ENCODE assay signal across 39 cellular contexts in genomic region chr2:9838391-9838790, GRCh38.
"Had no signal": no experiment of that assay in that cellular context is flagged by ENCODE, and none has a peak within 500 bp of the region (broad histone marks: within the 10 kb centered on the region; RNA-seq: fewer than 3 reads in every experiment).

No MANE protein-coding gene starts in this region.

- ATAC-seq: activated naive CD4-positive, alpha-beta T cell treated with anti-CD3 and anti-CD28 coated beads, Interleukin-2, amount 50 U/mL, for 72 hours; activated naive CD8-positive, alpha-beta T cell treated with anti-CD3 and anti-CD28 coated beads, Interleukin-2, amount 50 U/mL, for 24 hours; activated T-cell treated with anti-CD3 and anti-CD28 coated beads, Interleukin-2, amount 50 U/mL, for 4 hours; activated T-cell treated with anti-CD3 and anti-CD28 coated beads, Interleukin-2, amount 50 U/mL, for 72 hours; activated T-helper 17 cell treated with anti-CD3 and anti-CD28 coated beads, Interleukin-2, amount 50 U/mL, for 72 hours; body of pancreas had no signal

- H3K9me3 ChIP-seq: adrenal gland, ascending aorta, body of pancreas, breast epithelium had no signal

- H3K36me3 ChIP-seq: adrenal gland, ascending aorta, brain microvascular endothelial cell, breast epithelium, cardiac muscle cell had no signal

- H3K4me3 Mint-ChIP-seq: activated naive CD4-positive, alpha-beta T cell treated with anti-CD3 and anti-CD28 coated beads for 36 hours; activated naive CD4-positive, alpha-beta T cell treated with anti-CD3 and anti-CD28 coated beads, Interleukin-2, amount 10 ng/mL, durations not matched to agents 7 days and 5 days; activated naive CD4-positive, alpha-beta T cell treated with anti-CD3 and anti-CD28 coated beads, Interleukin-2, amount 50 U/mL, for 24 hours; activated naive CD8-positive, alpha-beta T cell; activated naive CD8-positive, alpha-beta T cell treated with anti-CD3 and anti-CD28 coated beads for 36 hours; activated naive CD8-positive, alpha-beta T cell treated with anti-CD3 and anti-CD28 coated beads, Interleukin-2, amount 10 ng/mL, durations not matched to agents 7 days and 5 days; activated naive CD8-positive, alpha-beta T cell treated with anti-CD3 and anti-CD28 coated beads, Interleukin-2, amount 50 U/mL, for 24 hours; activated T-cell treated with anti-CD3 and anti-CD28 coated beads, Interleukin-2, amount 50 U/mL, for 24 hours; activated T-cell treated with anti-CD3 and anti-CD28 coated beads, Interleukin-2, amount 50 U/mL, for 4 hours; activated T-cell treated with anti-CD3 and anti-CD28 coated beads, Interleukin-2, amount 50 U/mL, for 72 hours; activated T-helper 1 cell treated with anti-CD3 and anti-CD28 coated beads, Interleukin-12 subunit alpha, Interleukin-12 subunit beta, Interleukin-2, Interleukin-4 antibody, amounts not matched to agents 30 ng/mL and 10 ng/mL and 1 ng/mL, durations not matched to agents 14 hours and 24 hours and 36 hours; activated T-helper 17 cell treated with anti-CD3 and anti-CD28 coated beads, Interleukin-2, amount 50 U/mL, for 72 hours; brain; central memory CD8-positive, alpha-beta T cell had no signal

- FAIRE-seq: astrocyte, bronchial epithelial cell had no signal

- H3K4me1 Mint-ChIP-seq: activated T-helper 17 cell treated with anti-CD3 and anti-CD28 coated beads, Interleukin-2, amount 50 U/mL, for 72 hours had no signal

- H3K27ac ChIP-seq: adrenal gland, ascending aorta, body of pancreas, brain microvascular endothelial cell, breast epithelium, cardiac muscle cell had no signal

- H3K36me3 Mint-ChIP-seq: activated naive CD4-positive, alpha-beta T cell treated with anti-CD3 and anti-CD28 coated beads, Interleukin-2, amount 50 U/mL, for 24 hours; activated naive CD8-positive, alpha-beta T cell; activated naive CD8-positive, alpha-beta T cell treated with anti-CD3 and anti-CD28 coated beads for 36 hours; activated naive CD8-positive, alpha-beta T cell treated with anti-CD3 and anti-CD28 coated beads, Interleukin-2, amount 10 ng/mL, durations not matched to agents 7 days and 5 days; brain had no signal

- H3K27me3 ChIP-seq: adrenal gland, ascending aorta, body of pancreas, brain microvascular endothelial cell, breast epithelium, cardiac muscle cell had no signal

- H3K9me3 Mint-ChIP-seq: activated naive CD4-positive, alpha-beta T cell treated with anti-CD3 and anti-CD28 coated beads for 36 hours; activated naive CD4-positive, alpha-beta T cell treated with anti-CD3 and anti-CD28 coated beads, Interleukin-2, amount 10 ng/mL, durations not matched to agents 7 days and 5 days; activated naive CD4-positive, alpha-beta T cell treated with anti-CD3 and anti-CD28 coated beads, Interleukin-2, amount 50 U/mL, for 24 hours; activated naive CD4-positive, alpha-beta T cell treated with anti-CD3 and anti-CD28 coated beads, Interleukin-2, amount 50 U/mL, for 72 hours; activated naive CD8-positive, alpha-beta T cell treated with anti-CD3 and anti-CD28 coated beads for 36 hours; activated naive CD8-positive, alpha-beta T cell treated with anti-CD3 and anti-CD28 coated beads, Interleukin-2, amount 10 ng/mL, durations not matched to agents 7 days and 5 days; activated naive CD8-positive, alpha-beta T cell treated with anti-CD3 and anti-CD28 coated beads, Interleukin-2, amount 50 U/mL, for 24 hours; activated T-cell treated with anti-CD3 and anti-CD28 coated beads, Interleukin-2, amount 50 U/mL, for 24 hours; activated T-cell treated with anti-CD3 and anti-CD28 coated beads, Interleukin-2, amount 50 U/mL, for 4 hours; activated T-cell treated with anti-CD3 and anti-CD28 coated beads, Interleukin-2, amount 50 U/mL, for 72 hours; activated T-helper 1 cell treated with anti-CD3 and anti-CD28 coated beads, Interleukin-12 subunit alpha, Interleukin-12 subunit beta, Interleukin-2, Interleukin-4 antibody, amounts not matched to agents 30 ng/mL and 10 ng/mL and 1 ng/mL, durations not matched to agents 14 hours and 24 hours and 36 hours; activated T-helper 17 cell treated with anti-CD3 and anti-CD28 coated beads, Interleukin-2, amount 50 U/mL, for 72 hours; activated T-helper 2 cell treated with anti-CD3 and anti-CD28 coated beads, Interferon-gamma antibody, Interleukin-2, Interleukin-4, amounts not matched to agents 10 μg/mL and 5 μg/mL and 100 μg/mL, durations not matched to agents 14 hours and 24 hours and 36 hours; brain; central memory CD8-positive, alpha-beta T cell had no signal

- H3K4me3 ChIP-seq: adrenal gland, ascending aorta, body of pancreas, breast epithelium, cardiac muscle cell had no signal

- H3K27ac Mint-ChIP-seq: activated naive CD4-positive, alpha-beta T cell treated with anti-CD3 and anti-CD28 coated beads for 36 hours; activated naive CD4-positive, alpha-beta T cell treated with anti-CD3 and anti-CD28 coated beads, Interleukin-2, amount 50 U/mL, for 24 hours; activated naive CD4-positive, alpha-beta T cell treated with anti-CD3 and anti-CD28 coated beads, Interleukin-2, amount 50 U/mL, for 72 hours; activated naive CD8-positive, alpha-beta T cell; activated naive CD8-positive, alpha-beta T cell treated with anti-CD3 and anti-CD28 coated beads for 36 hours; activated naive CD8-positive, alpha-beta T cell treated with anti-CD3 and anti-CD28 coated beads, Interleukin-2, amount 10 ng/mL, durations not matched to agents 7 days and 5 days; activated naive CD8-positive, alpha-beta T cell treated with anti-CD3 and anti-CD28 coated beads, Interleukin-2, amount 50 U/mL, for 24 hours; activated T-cell treated with anti-CD3 and anti-CD28 coated beads, Interleukin-2, amount 50 U/mL, for 24 hours; activated T-cell treated with anti-CD3 and anti-CD28 coated beads, Interleukin-2, amount 50 U/mL, for 72 hours; activated T-helper 1 cell treated with anti-CD3 and anti-CD28 coated beads, Interleukin-12 subunit alpha, Interleukin-12 subunit beta, Interleukin-2, Interleukin-4 antibody, amounts not matched to agents 30 ng/mL and 10 ng/mL and 1 ng/mL, durations not matched to agents 14 hours and 24 hours and 36 hours; activated T-helper 17 cell treated with anti-CD3 and anti-CD28 coated beads, Interleukin-2, amount 50 U/mL, for 72 hours; activated T-helper 2 cell treated with anti-CD3 and anti-CD28 coated beads, Interferon-gamma antibody, Interleukin-2, Interleukin-4, amounts not matched to agents 10 μg/mL and 5 μg/mL and 100 μg/mL, durations not matched to agents 14 hours and 24 hours and 36 hours; brain had no signal

- DNase-seq: activated effector memory CD4-positive, alpha-beta T cell treated with anti-CD3 and anti-CD28 coated beads, Interleukin-2, amount 50 U/mL, for 16 hours; activated effector memory CD4-positive, alpha-beta T cell treated with Interleukin-2 at 50 U/mL for 16 hours; activated gamma-delta T cell; activated gamma-delta T cell treated with Interleukin-2 at 50 U/mL for 16 hours; activated naive CD4-positive, alpha-beta T cell; activated naive CD4-positive, alpha-beta T cell treated with anti-CD3 and anti-CD28 coated beads for 36 hours; activated naive CD4-positive, alpha-beta T cell treated with anti-CD3 and anti-CD28 coated beads, Interleukin-2, amount 10 ng/mL, durations not matched to agents 7 days and 5 days; activated naive CD4-positive, alpha-beta T cell treated with anti-CD3 and anti-CD28 coated beads, Interleukin-2, amount 50 U/mL, for 16 hours; activated naive CD4-positive, alpha-beta T cell treated with Interleukin-2 at 50 U/mL for 16 hours; activated naive CD8-positive, alpha-beta T cell treated with anti-CD3 and anti-CD28 coated beads for 36 hours; activated naive CD8-positive, alpha-beta T cell treated with anti-CD3 and anti-CD28 coated beads, Interleukin-2, amount 10 ng/mL, durations not matched to agents 7 days and 5 days; activated naive CD8-positive, alpha-beta T cell treated with anti-CD3 and anti-CD28 coated beads, Interleukin-2, amount 50 U/mL, for 24 hours; activated T-cell treated with anti-CD3 and anti-CD28 coated beads, Interleukin-2, amount 50 U/mL, for 24 hours; activated T-cell treated with anti-CD3 and anti-CD28 coated beads, Interleukin-2, amount 50 U/mL, for 4 hours; activated T-cell treated with anti-CD3 and anti-CD28 coated beads, Interleukin-2, amount 50 U/mL, for 48 hours; activated T-cell treated with anti-CD3 and anti-CD28 coated beads, Interleukin-2, amount 50 U/mL, for 72 hours; adrenal gland; amniotic stem cell; amygdala; anterior cingulate cortex; aorta; body of pancreas; brain microvascular endothelial cell; caudate nucleus; central memory CD4-positive, alpha-beta T cell; cerebellar nuclear complex had no signal

- H3K4me1 ChIP-seq: ascending aorta, breast epithelium had no signal

- H3K27me3 Mint-ChIP-seq: activated naive CD4-positive, alpha-beta T cell treated with anti-CD3 and anti-CD28 coated beads, Interleukin-2, amount 50 U/mL, for 24 hours; activated naive CD8-positive, alpha-beta T cell; activated naive CD8-positive, alpha-beta T cell treated with anti-CD3 and anti-CD28 coated beads for 36 hours; activated naive CD8-positive, alpha-beta T cell treated with anti-CD3 and anti-CD28 coated beads, Interleukin-2, amount 50 U/mL, for 24 hours; activated T-cell treated with anti-CD3 and anti-CD28 coated beads, Interleukin-2, amount 50 U/mL, for 24 hours; activated T-helper 17 cell treated with anti-CD3 and anti-CD28 coated beads, Interleukin-2, amount 50 U/mL, for 72 hours; central memory CD8-positive, alpha-beta T cell had no signal
